8 cellular contexts compared by ENCODE assay signal in the genomic region with DNA sequence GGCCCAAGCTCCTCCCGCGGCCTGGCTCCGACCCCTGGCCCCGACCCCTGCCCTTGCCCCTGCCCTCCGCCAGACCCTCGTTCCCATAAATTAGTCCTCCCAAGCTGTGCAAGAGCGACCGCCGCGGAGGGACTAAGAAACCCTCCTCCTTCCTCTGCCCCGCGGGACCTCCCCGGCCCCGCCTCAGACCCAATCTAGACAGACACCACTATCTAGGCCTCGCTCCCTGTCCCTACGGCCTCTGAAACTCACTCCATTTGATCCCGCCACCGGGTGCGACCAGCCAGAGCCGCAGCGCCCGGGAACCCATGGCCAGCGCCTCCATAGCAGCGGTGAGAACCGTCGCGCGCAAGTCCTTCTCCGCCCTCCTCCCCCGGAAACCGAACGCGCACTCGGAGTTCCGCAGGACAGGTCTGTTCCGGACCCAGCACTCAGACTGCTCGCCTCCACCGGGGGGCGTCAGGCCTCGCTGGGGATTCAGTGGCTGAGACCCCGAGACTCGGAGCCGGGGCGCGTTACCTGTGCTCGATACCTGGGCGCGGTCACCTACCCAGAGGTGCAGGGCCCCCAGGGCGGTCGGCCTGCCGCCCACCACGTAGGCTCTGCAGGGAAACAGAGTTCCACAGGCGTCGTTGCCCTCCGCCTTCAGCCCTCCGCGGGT. TPM values are rescaled to one million over a fixed set of nuclear protein-coding genes. Genes with fewer than 3 reads are reported as not detected.
A peak's percentile ranks its signal among the peaks of the same experiment; 100 is the strongest.
DNase-seq lines count a peak whose midpoint lies in the region; ATAC-seq and TF ChIP-seq lines count a peak whose summit lies in the region.

A gene (minus strand): TSS at position 331 of the 661 bp plus-strand sequence. CDS start 6 bp downstream, at position 325.

- H3K9me3 ChIP-seq in heart right ventricle (no peaks in the 10 kb centered on the region), upper lobe of right lung (no peaks in the 10 kb centered on the region)

- intact Hi-C loops in heart right ventricle (cut with DNase I), result loop anchor here in 6 of 10 donors (5.0 to 10.0 kb wide), 5 partner anchors 100 to 278 kb away; a partner anchor contains a TSS
- intact Hi-C loops in posterior vena cava (cut with DNase I), result loop anchor here (5.0 to 10.0 kb wide), 2 partner anchors 100 to 108 kb away; no protein-coding TSS in a partner anchor
- intact Hi-C loops in upper lobe of right lung (cut with DNase I), result loop anchor here (5.0 kb wide), 1 partner anchor 100 kb away; no protein-coding TSS in a partner anchor

- peaks cover 0 to 40% (median 9%) of the 10 kb centered on the region in 9 donors for H3K36me3 ChIP-seq in heart right ventricle
- H3K36me3 ChIP-seq in upper lobe of right lung, result peaks cover 21% of the 10 kb centered on the region

- TF ChIP-seq CTCF in GM12875 (IDR thresholded peaks at IDR 0.05; ENCODE audit: borderline replicate concordance, insufficient read depth, low read depth, low read length), result peak; percentile 84
- peak in 8 of 9 donors; percentile 35 to 75 (median 56) for TF ChIP-seq CTCF in heart right ventricle (IDR thresholded peaks at IDR 0.05)
- TF ChIP-seq CTCF in upper lobe of right lung (IDR thresholded peaks at IDR 0.05), result peak; percentile 52

- H3K27ac ChIP-seq in adipose tissue (ENCODE audit: low read depth, low read length), result peak within 1 kb of the TSS; percentile 51
- peak within 1 kb of the TSS; percentile 53 to 92 (median 83) for H3K27ac ChIP-seq in heart right ventricle
- H3K27ac ChIP-seq in upper lobe of right lung, result peak within 1 kb of the TSS; percentile 87

- H3K27me3 ChIP-seq in heart right ventricle (no peaks in the 10 kb centered on the region), upper lobe of right lung (no peaks in the 10 kb centered on the region)

- H3K4me3 ChIP-seq in GM12875 (ENCODE audit: low read depth, low read length), result peak within 1 kb of the TSS; percentile 77
- peak within 1 kb of the TSS; percentile 45 to 91 (median 82) for H3K4me3 ChIP-seq in heart right ventricle
- H3K4me3 ChIP-seq in upper lobe of right lung, result peak within 1 kb of the TSS; percentile 84

- DNase-seq in NCI-H1417 treated with DMSO at 0.1 percent for 48 hours (lab: John Stamatoyannopoulos, UW), result peak; percentile 53
- DNase-seq in T follicular helper cell (ENCODE audit: low read depth), result peak; percentile 74
- peak; percentile 86 to 87 for DNase-seq in heart right ventricle
- DNase-seq in posterior vena cava (ENCODE audit: low spot score), result peak; percentile 96
- DNase-seq in upper lobe of right lung, result peak; percentile 95

- H3K4me1 ChIP-seq in heart right ventricle (peaks cover 0 to 36% (median 25%) of the 10 kb centered on the region in 9 donors), upper lobe of right lung (peaks cover 15% of the 10 kb centered on the region)

- ATAC-seq in HG02798 (IDR thresholded peaks at IDR 0.05; ENCODE audit: poor library complexity, unreplicated experiment) (peak; percentile 96), heart right ventricle (peak; percentile 96 to 99 (median 98)), upper lobe of right lung (peak; percentile 98)

- 0% methylated on average over 56 to 57 of the region's 57 CpGs for WGBS in adipose tissue, 3 donors
- WGBS in heart right ventricle, 2 donors, result 0 to 1% methylated on average over 57 of the region's 57 CpGs

RNA-seq across cellular contexts. Expression of the gene that starts here (rescaled TPM):
- polyA plus RNA-seq in adipose tissue (10 to 100 TPM; 23.1 to 26.5 (median 24.1) TPM), heart right ventricle (10 to 100 TPM; 59.4 to 73.6 TPM)
- total RNA-seq in heart right ventricle (10 to 100 TPM; 39.3 to 59.1 (median 51.3) TPM), posterior vena cava (10 to 100 TPM; 17.0 to 23.7 TPM), upper lobe of right lung (19.9 TPM)

Comparison
In these comparisons a context has a peak if more than half of its experiments do, and no peak if none do; other contexts are left out.
1. Peak in every context shown above with its lines: DNase-seq, ATAC-seq, H3K4me3 ChIP-seq and H3K27ac ChIP-seq.